ENCODE assay signal across 1 cellular context in genomic region chr10:93378039-93378438, GRCh38.
TF ChIP-seq lines count a peak whose summit lies in the region.

No MANE protein-coding gene starts in this region.

TF ChIP-seq in A549, 52 proteins besides CTCF, POLR2A, EP300 and RAD21 (continued from another document):
- TF ChIP-seq CHD2 (IDR thresholded peaks at IDR 0.05; ENCODE audit: low read length, partially characterized antibody) (no peak), ATOH8 (CRISPR knock-in tag; IDR thresholded peaks at IDR 0.05; ENCODE audit: low read depth) (no peak), TFCP2L1 (CRISPR knock-in tag; IDR thresholded peaks at IDR 0.05) (no peak)
TF ChIP-seq in A549: peak in this region for 0.
